18 cellular contexts compared by ENCODE assay signal in genomic region chr5:154823605-154824004, GRCh38. TPM values are rescaled to one million over a fixed set of nuclear protein-coding genes. Genes with fewer than 3 reads are reported as not detected.
DNase-seq lines count a peak whose midpoint lies in the region; ATAC-seq, FAIRE-seq and TF ChIP-seq lines count a peak whose summit lies in the region.
"Had no signal": no experiment of that assay in that cellular context is flagged by ENCODE, and none has a peak within 500 bp of the region (broad histone marks: within the 10 kb centered on the region; RNA-seq: fewer than 3 reads in every experiment).

No MANE protein-coding gene starts in this region.

- TF ChIP-seq EP300 in A549 (IDR thresholded peaks at IDR 0.05) = no peak

- no peak overlapping the region for H4K91ac ChIP-seq in H9 (ENCODE audit: insufficient read length, low read depth, low read length)

- WGBS in A549 (ENCODE audit: missing lambda C conversion rate) = 78% methylated on average over 4 of the region's 4 CpGs
- no CpG with 5 or more reads among the region's 4 CpGs for WGBS in H9 (ENCODE audit: extremely low coverage, insufficient read length, low lambda C conversion rate)

- no peaks in the 10 kb centered on the region for H3K23me2 ChIP-seq in H9 (ENCODE audit: insufficient read length, low read depth, low read length, poor library complexity, severe bottlenecking)

- H4K20me1 ChIP-seq in H9 (ENCODE audit: control insufficient read depth, insufficient read depth, insufficient read length) = no peaks in the 10 kb centered on the region

- H3K79me1 ChIP-seq in H9 (ENCODE audit: insufficient read depth, low read depth, low read length, poor library complexity, severe bottlenecking) = no peaks in the 10 kb centered on the region

- intact Hi-C loops in A673 (cut with micrococcal nuclease; ENCODE audit: unreplicated experiment) = no loop called here

- H2BK20ac ChIP-seq in H9 (ENCODE audit: low read depth, low read length, poor library complexity, severe bottlenecking) = no peak overlapping the region

- DNase-seq in A549 (ENCODE audit: low read depth in 1 of 2, low spot score in 1 of 2) (no peak), H9 (no peak), nephron progenitor cell (no peak), NCI-H524 treated with DMSO at 0.1 percent for 48 hours (lab: John Stamatoyannopoulos, UW) (no peak), GM10248 (ENCODE audit: extremely low spot score) (no peak), A673 (ENCODE audit: low spot score) (no peak)
- DNase-seq in effector memory CD4-positive, alpha-beta T cell = no peak
- DNase-seq: ACHN, DMS79 treated with DMSO at 0.1 percent for 48 hours, NCI-H1105 treated with DMSO at 0.1 percent for 48 hours, NCI-H1694 treated with DMSO at 0.1 percent for 48 hours, NCI-H510A, NCI-H774, SHP77 treated with DMSO at 0.1 percent for 48 hours had no signal

- no TSS peak for BruUV-seq in A673 (replicated peaks; lab: Mats Ljungman, UMichigan)

- no peak for TF ChIP-seq POLR2A in A549 (IDR thresholded peaks at IDR 0.05; ENCODE audit: low read length)

- H3K4me2 ChIP-seq in A549 (no peak overlapping the region), H9 (ENCODE audit: insufficient read depth, insufficient read length, low read length) (no peak overlapping the region)

- no peaks in the 10 kb centered on the region for H3K27me3 ChIP-seq in H9 (ENCODE audit: insufficient read depth, low read length)
- no peaks in the 10 kb centered on the region for H3K27me3 ChIP-seq in effector memory CD4-positive, alpha-beta T cell (replicated peaks; ENCODE audit: control insufficient read depth, insufficient read depth, low read length, poor library complexity, severe bottlenecking)
- no peaks in the 10 kb centered on the region for H3K27me3 ChIP-seq in A673 (replicated peaks; ENCODE audit: insufficient read depth, low read depth, low read length, poor library complexity)

- no peaks in the 10 kb centered on the region for H3K36me3 ChIP-seq in effector memory CD4-positive, alpha-beta T cell (ENCODE audit: control insufficient read depth, insufficient read depth, low read length)
- peaks cover 5% of the 10 kb centered on the region for H3K36me3 ChIP-seq in A673 (ENCODE audit: insufficient read depth, low read length, poor library complexity, severe bottlenecking)

- peak; percentile 17 to 31; a peak in 3 of 6 replicates for ATAC-seq in A549
- no peak for ATAC-seq in activated T-helper 17 cell treated with anti-CD3 and anti-CD28 coated beads, Interleukin-2, amount 50 U/mL, for 72 hours (replicated peaks)
- ATAC-seq: K562 had no signal

- H3K4me3 Mint-ChIP-seq in H9 (no peak overlapping the region), nephron progenitor cell (no peak overlapping the region)
- no peak overlapping the region for H3K4me3 Mint-ChIP-seq in activated T-helper 17 cell treated with anti-CD3 and anti-CD28 coated beads, Interleukin-2, amount 50 U/mL, for 72 hours

- peaks cover 6 to 18% of the 10 kb centered on the region in 2 experiments for H3K4me1 Mint-ChIP-seq in H9
- peaks cover 11% of the 10 kb centered on the region for H3K4me1 Mint-ChIP-seq in activated T-helper 17 cell treated with anti-CD3 and anti-CD28 coated beads, Interleukin-2, amount 50 U/mL, for 72 hours
- H3K4me1 Mint-ChIP-seq in nephron progenitor cell = peaks cover 10% of the 10 kb centered on the region

- H2BK120ac ChIP-seq in H9 (ENCODE audit: low read depth, low read length, poor library complexity, severe bottlenecking) = no peak overlapping the region

- no peak overlapping the region for H3K14ac ChIP-seq in H9 (ENCODE audit: insufficient read depth, low read length)

- H4K8ac ChIP-seq in H9 (replicated peaks; ENCODE audit: insufficient read length, low read depth, low read length) = no peak overlapping the region

- H3K23ac ChIP-seq in H9 (ENCODE audit: insufficient read length, low read depth, low read length) = no peak overlapping the region

- no peak overlapping the region for H2AK5ac ChIP-seq in H9 (ENCODE audit: insufficient read length, low read length)

- H3K9me3 ChIP-seq in A549 (no peaks in the 10 kb centered on the region), H9 (ENCODE audit: control insufficient read depth, low read depth, low read length) (no peaks in the 10 kb centered on the region), A673 (ENCODE audit: low read depth, low read length, poor library complexity, severe bottlenecking) (no peaks in the 10 kb centered on the region)
- H3K9me3 ChIP-seq in effector memory CD4-positive, alpha-beta T cell (ENCODE audit: control insufficient read depth, low read length) = no peaks in the 10 kb centered on the region
- H3K9me3 ChIP-seq: HAP-1 had no signal

- no peak overlapping the region for H2BK12ac ChIP-seq in H9 (ENCODE audit: insufficient read length, low read depth, low read length)

- peak overlapping the region in 2 of 3 experiments; percentile 46 to 81; a peak in 3 of 7 replicates for H3K27ac Mint-ChIP-seq in H9
- H3K27ac Mint-ChIP-seq in activated T-helper 17 cell treated with anti-CD3 and anti-CD28 coated beads, Interleukin-2, amount 50 U/mL, for 72 hours = peak overlapping the region; percentile 20
- H3K27ac Mint-ChIP-seq in nephron progenitor cell = peak overlapping the region; percentile 81

- H3K79me2 ChIP-seq in H9 (ENCODE audit: insufficient read depth, low read length) = no peaks in the 10 kb centered on the region

- TF ChIP-seq CTCF in A549 (IDR thresholded peaks at IDR 0.05) = no peak
- TF ChIP-seq CTCF in H9 (conservative IDR thresholded peaks at IDR 0.05) = no peak
- TF ChIP-seq CTCF in nephron progenitor cell (IDR thresholded peaks at IDR 0.05) = no peak
- TF ChIP-seq CTCF in GM10248 (IDR thresholded peaks at IDR 0.05; ENCODE audit: control extremely low read depth, extremely low read depth, low read depth, missing control alignments) = no peak
- no peak for TF ChIP-seq CTCF in A673 (conservative IDR thresholded peaks at IDR 0.05; ENCODE audit: low read depth, low read length)

- H3K56ac ChIP-seq in H9 (ENCODE audit: insufficient read length, low read depth, low read length) = no peak overlapping the region

- H3K9ac ChIP-seq in H9 (ENCODE audit: extremely low read depth, insufficient read length, low read length) = no peak overlapping the region

- H3K4ac ChIP-seq in H9 (ENCODE audit: low read depth, low read length) = no peak overlapping the region

- CTCF ChIA-PET in A549 (lab: Yijun Ruan, JAX) = interaction anchor here (0.6 to 1.0 kb wide), 2 partner anchors 14 to 173 kb away, joined by 3 to 4 read pairs; no protein-coding TSS in a partner anchor
- CTCF ChIA-PET in GM10248 (lab: Yijun Ruan, JAX) = interaction anchor here (1.0 to 2.1 kb wide), 2 partner anchors 18 to 173 kb away, joined by 3 to 5 read pairs; no protein-coding TSS in a partner anchor
- CTCF ChIA-PET in A673 (lab: Charles Lee) = no interaction called here

- H3K9me3 Mint-ChIP-seq in H9 (no peaks in the 10 kb centered on the region; a peak in 1 of 5 replicates), nephron progenitor cell (no peaks in the 10 kb centered on the region)
- H3K9me3 Mint-ChIP-seq in activated T-helper 17 cell treated with anti-CD3 and anti-CD28 coated beads, Interleukin-2, amount 50 U/mL, for 72 hours = no peaks in the 10 kb centered on the region

- no peak overlapping the region for H3K18ac ChIP-seq in H9 (ENCODE audit: insufficient read length, low read depth, low read length)

- no peak overlapping the region for H2AFZ ChIP-seq in H9 (ENCODE audit: low read length)

- no peak overlapping the region for H4K5ac ChIP-seq in H9 (ENCODE audit: insufficient read length, low read depth, low read length)

- no peak overlapping the region for H3T11ph ChIP-seq in H9 (ENCODE audit: low read length)

- no peak for FAIRE-seq in A549 (lab: Jason Lieb, UNC)
- FAIRE-seq: K562 had no signal

- no peaks in the 10 kb centered on the region for H3K27me3 Mint-ChIP-seq in H9 (ENCODE audit: low read depth)
- no peaks in the 10 kb centered on the region for H3K27me3 Mint-ChIP-seq in activated T-helper 17 cell treated with anti-CD3 and anti-CD28 coated beads, Interleukin-2, amount 50 U/mL, for 72 hours
- H3K27me3 Mint-ChIP-seq in nephron progenitor cell (ENCODE audit: low read depth, poor library complexity) = peaks cover 3% of the 10 kb centered on the region

- no peak overlapping the region for H2BK5ac ChIP-seq in H9 (ENCODE audit: insufficient read length, low read length)

- no peak overlapping the region for H2BK15ac ChIP-seq in H9 (ENCODE audit: low read depth, low read length)

- no peak overlapping the region for H3K27ac ChIP-seq in A549
- H3K27ac ChIP-seq in H9 (ENCODE audit: insufficient read length, low read depth, low read length) = no peak overlapping the region
- no peak overlapping the region for H3K27ac ChIP-seq in effector memory CD4-positive, alpha-beta T cell (ENCODE audit: insufficient read depth, low read length, poor library complexity, severe bottlenecking)
- no peak overlapping the region for H3K27ac ChIP-seq in A673 (ENCODE audit: low read depth, low read length, poor library complexity, severe bottlenecking)
- H3K27ac ChIP-seq: C4-2B had no signal

- H3K36me3 Mint-ChIP-seq in H9 (ENCODE audit: insufficient read depth in 1 of 3, low read depth in 3 of 3) = peaks cover 15 to 65% (median 44%) of the 10 kb centered on the region in 3 experiments; a peak in 6 of 7 replicates
- H3K36me3 Mint-ChIP-seq in activated T-helper 17 cell treated with anti-CD3 and anti-CD28 coated beads, Interleukin-2, amount 50 U/mL, for 72 hours (ENCODE audit: low read depth) = peaks cover 67% of the 10 kb centered on the region
- peaks cover 67% of the 10 kb centered on the region for H3K36me3 Mint-ChIP-seq in nephron progenitor cell (ENCODE audit: low read depth)

- TF ChIP-seq RAD21 in A549 (conservative IDR thresholded peaks at IDR 0.05 in 1 of 2, IDR thresholded peaks at IDR 0.05 in 1 of 2) = no peak

- H3K4me3 ChIP-seq in A549 = no peak overlapping the region
- H3K4me3 ChIP-seq in effector memory CD4-positive, alpha-beta T cell (ENCODE audit: insufficient read depth, low read depth, low read length, poor library complexity, severe bottlenecking) = no peak overlapping the region
- H3K4me3 ChIP-seq in A673 (ENCODE audit: low read depth, low read length, poor library complexity, severe bottlenecking) = no peak overlapping the region
- H3K4me3 ChIP-seq: HAP-1, K562 had no signal

- POLR2A ChIA-PET in A549 (lab: Yijun Ruan, JAX) = no interaction called here
- POLR2A ChIA-PET in GM10248 (lab: Yijun Ruan, JAX) = no interaction called here
- POLR2A ChIA-PET in A673 (lab: Charles Lee; ENCODE audit: low non-redundant PET) = no interaction called here

- H3K4me1 ChIP-seq in A549 = peaks cover 5% of the 10 kb centered on the region; the same call in 2 of the 3 replicates
- H3K4me1 ChIP-seq in H9 (ENCODE audit: insufficient read depth, low read length) = no peaks in the 10 kb centered on the region
- peaks cover 3% of the 10 kb centered on the region for H3K4me1 ChIP-seq in effector memory CD4-positive, alpha-beta T cell (ENCODE audit: control insufficient read depth, insufficient read depth, low read length, poor library complexity, severe bottlenecking)
- H3K4me1 ChIP-seq in A673 (ENCODE audit: insufficient read depth, low read length, poor library complexity, severe bottlenecking) = no peaks in the 10 kb centered on the region
- H3K4me1 ChIP-seq: HAP-1 had no signal

RNA-seq across cellular contexts. Expression of gene FAXDC2, which starts 26.8 kb away (rescaled TPM):
- polyA plus RNA-seq in A549 (2011; rRNA removed) (0.94 and 1.6 TPM in 2 replicates), A549 (2017; fragmentation: RNase III; extraction: RNeasy Plus Mini Kit Qiagen cat#74134 plus additional on column Dnase treatment) (0.14 to 0.42 TPM (median 0.33 TPM) in 3 replicates)
- 0.13 and 0.17 TPM in 2 replicates for polyA plus RNA-seq in A549 (2012; cell fraction: cytosol; rRNA removed)
- 0.04 and 0.10 TPM in 2 replicates for polyA plus RNA-seq in A549 (2012; cell fraction: nucleus; rRNA removed)
- polyA minus RNA-seq in A549 (2011; rRNA and poly(A)+ RNA removed) = 0.68 and 2.6 TPM in 2 replicates
- total RNA-seq in H9 (2021) (3.0 and 3.2 TPM in 2 replicates), A673 (2021) (0.44 TPM in 1 of 2 replicates, not detected in the other)
- total RNA-seq in activated T-helper 17 cell treated with anti-CD3 and anti-CD28 coated beads, Interleukin-2, amount 50 U/mL, for 72 hours = not detected

RNA-seq across cellular contexts. Expression of gene CNOT8, which starts 34.8 kb away (rescaled TPM):
- polyA plus RNA-seq in A549 (2011; rRNA removed) (49.8 and 52.7 TPM in 2 replicates), A549 (2017; fragmentation: RNase III; extraction: RNeasy Plus Mini Kit Qiagen cat#74134 plus additional on column Dnase treatment) (35.7 to 41.2 TPM (median 40.6 TPM) in 3 replicates)
- polyA plus RNA-seq in A549 (2012; cell fraction: cytosol; rRNA removed) = 26.9 and 29.5 TPM in 2 replicates
- polyA plus RNA-seq in A549 (2012; cell fraction: nucleus; rRNA removed) = 19.7 and 28.3 TPM in 2 replicates
- polyA minus RNA-seq in A549 (2011; rRNA and poly(A)+ RNA removed) = 24.7 and 27.5 TPM in 2 replicates
- total RNA-seq in H9 (2021) (44.3 and 45.6 TPM in 2 replicates), A673 (2021) (45.2 and 50.2 TPM in 2 replicates)
- 100 to 1,000 TPM in 1 of 2 donors, 10 to 100 TPM in 1; 87.4 to 173 TPM for total RNA-seq in activated T-helper 17 cell treated with anti-CD3 and anti-CD28 coated beads, Interleukin-2, amount 50 U/mL, for 72 hours

Comparison
In these comparisons a context has a peak if more than half of its experiments do, and no peak if none do; other contexts are left out.
1. H3K27ac Mint-ChIP-seq: peak in every context shown above with its lines; median percentile 81 in nephron progenitor cell; 64 in H9; 20 in activated T-helper 17 cell treated with anti-CD3 and anti-CD28 coated beads, Interleukin-2, amount 50 U/mL, for 72 hours.